In genomic region chr19:15317392-15318011, GRCh38 we compare ENCODE assay signal across 10 cellular contexts. TPM values are rescaled to one million over a fixed set of nuclear protein-coding genes. Genes with fewer than 3 reads are reported as not detected.
DNase-seq lines count a peak whose midpoint lies in the region; ATAC-seq and TF ChIP-seq lines count a peak whose summit lies in the region.
"Had no signal": no experiment of that assay in that cellular context is flagged by ENCODE, and none has a peak within 500 bp of the region (broad histone marks: within the 10 kb centered on the region; RNA-seq: fewer than 3 reads in every experiment).

No MANE protein-coding gene starts in this region.

- no peak overlapping the region for H3K23ac ChIP-seq in H9 (ENCODE audit: insufficient read length, low read depth, low read length)

- H4K91ac ChIP-seq in H9 (ENCODE audit: insufficient read length, low read depth, low read length): no peak overlapping the region

- H4K8ac ChIP-seq in H9 (replicated peaks; ENCODE audit: insufficient read length, low read depth, low read length): no peak overlapping the region

- H3K27me3 Mint-ChIP-seq in H9 (ENCODE audit: low read depth): no peaks in the 10 kb centered on the region
- no peaks in the 10 kb centered on the region for H3K27me3 Mint-ChIP-seq in natural killer cell (ENCODE audit: low read depth in 2 of 2)

- TF ChIP-seq CTCF in H9 (conservative IDR thresholded peaks at IDR 0.05) (no peak), astrocyte of the spinal cord (IDR thresholded peaks at IDR 0.05; ENCODE audit: low read depth, low read length) (no peak), natural killer cell (IDR thresholded peaks at IDR 0.05) (no peak)

- no peak overlapping the region for H3K4ac ChIP-seq in H9 (ENCODE audit: low read depth, low read length)

- H3K79me2 ChIP-seq in H9 (ENCODE audit: insufficient read depth, low read length): peaks cover 87% of the 10 kb centered on the region

- no peak overlapping the region for H3K9ac ChIP-seq in H9 (ENCODE audit: extremely low read depth, insufficient read length, low read length)

- H2BK15ac ChIP-seq in H9 (ENCODE audit: low read depth, low read length): no peak overlapping the region

- H3K27ac Mint-ChIP-seq in H9 (peak overlapping the region in 2 of 3 experiments; percentile 42 to 73; a peak in 2 of 7 replicates), natural killer cell (peak overlapping the region; percentile 77 to 86)

- no CpG with 5 or more reads among the region's 3 CpGs for WGBS in H9 (ENCODE audit: extremely low coverage, insufficient read length, low lambda C conversion rate)

- H3K4me1 ChIP-seq in H9 (ENCODE audit: insufficient read depth, low read length): peaks cover 4% of the 10 kb centered on the region; the same call in 1 of the 2 replicates

- H2AK5ac ChIP-seq in H9 (ENCODE audit: insufficient read length, low read length): no peak overlapping the region

- H3K4me1 Mint-ChIP-seq in H9: peaks cover 56 to 57% of the 10 kb centered on the region in 2 experiments
- H3K4me1 Mint-ChIP-seq in natural killer cell: peaks cover 85 to 86% of the 10 kb centered on the region in 2 donors

- H3K4me3 Mint-ChIP-seq in H9 (no peak overlapping the region), natural killer cell (peak overlapping the region; percentile 66)

- no peak overlapping the region for H3K14ac ChIP-seq in H9 (ENCODE audit: insufficient read depth, low read length)

- H3K56ac ChIP-seq in H9 (ENCODE audit: insufficient read length, low read depth, low read length): no peak overlapping the region

- H2BK5ac ChIP-seq in H9 (ENCODE audit: insufficient read length, low read length): no peak overlapping the region

- no peaks in the 10 kb centered on the region for H3K23me2 ChIP-seq in H9 (ENCODE audit: insufficient read length, low read depth, low read length, poor library complexity, severe bottlenecking)

- no peaks in the 10 kb centered on the region for H3K9me3 ChIP-seq in H9 (ENCODE audit: control insufficient read depth, low read depth, low read length)

- H3K36me3 Mint-ChIP-seq in H9 (ENCODE audit: insufficient read depth in 1 of 3, low read depth in 3 of 3): peaks cover 0 to 5% (median 4%) of the 10 kb centered on the region in 3 experiments; a peak in 3 of 7 replicates
- H3K36me3 Mint-ChIP-seq in natural killer cell: no peaks in the 10 kb centered on the region

- intact Hi-C loops in natural killer cell (cut with micrococcal nuclease): no loop called here

- H3K79me1 ChIP-seq in H9 (ENCODE audit: insufficient read depth, low read depth, low read length, poor library complexity, severe bottlenecking): no peaks in the 10 kb centered on the region

- no peaks in the 10 kb centered on the region for H3K9me3 Mint-ChIP-seq in H9
- no peaks in the 10 kb centered on the region for H3K9me3 Mint-ChIP-seq in natural killer cell

- no peak overlapping the region for H2BK120ac ChIP-seq in H9 (ENCODE audit: low read depth, low read length, poor library complexity, severe bottlenecking)

- DNase-seq in AG08396 (ENCODE audit: low spot score) (peak; percentile 57), H9 (no peak), astrocyte of the spinal cord (ENCODE audit: low read depth, low spot score) (peak; percentile 65), natural killer cell (no peak), GF-D8 (lab: John Stamatoyannopoulos, UW) (no peak), OCI-M2 (lab: John Stamatoyannopoulos, UW; ENCODE audit: unreplicated experiment) (no peak), midbrain (lab: John Stamatoyannopoulos, UW) (no peak)
- DNase-seq: activated CD8-positive, alpha-beta memory T cell treated with anti-CD3 and anti-CD28 coated beads, Interleukin-2, amount 50 U/mL, for 48 hours; NCI-H1436 treated with DMSO at 0.1 percent for 48 hours had no signal

- no peak overlapping the region for H2BK12ac ChIP-seq in H9 (ENCODE audit: insufficient read length, low read depth, low read length)

- no peak overlapping the region for H2AFZ ChIP-seq in H9 (ENCODE audit: low read length)

- no peak overlapping the region for H3T11ph ChIP-seq in H9 (ENCODE audit: low read length)

- no peak overlapping the region for H3K4me2 ChIP-seq in H9 (ENCODE audit: insufficient read depth, insufficient read length, low read length)

- H3K18ac ChIP-seq in H9 (ENCODE audit: insufficient read length, low read depth, low read length): no peak overlapping the region

- no peaks in the 10 kb centered on the region for H3K27me3 ChIP-seq in H9 (ENCODE audit: insufficient read depth, low read length)

- H4K5ac ChIP-seq in H9 (ENCODE audit: insufficient read length, low read depth, low read length): no peak overlapping the region

- H3K4me3 ChIP-seq in astrocyte of the spinal cord (ENCODE audit: low read depth, low read length): no peak overlapping the region

- H3K27ac ChIP-seq in H9 (ENCODE audit: insufficient read length, low read depth, low read length): no peak overlapping the region

- in situ Hi-C loops in astrocyte of the spinal cord (cut with HindIII; ENCODE audit: low sequenced_read_pairs): no loop called here

- no peak overlapping the region for H2BK20ac ChIP-seq in H9 (ENCODE audit: low read depth, low read length, poor library complexity, severe bottlenecking)

- ATAC-seq in natural killer cell: no peak
- no peak for ATAC-seq in HG03457 (IDR thresholded peaks at IDR 0.05; ENCODE audit: unreplicated experiment)

- H4K20me1 ChIP-seq in H9 (ENCODE audit: control insufficient read depth, insufficient read depth, insufficient read length): no peaks in the 10 kb centered on the region

RNA-seq across cellular contexts. Expression of gene BRD4, which starts 14.8 kb away (rescaled TPM):
- total RNA-seq in H9 (2021): 144 TPM in 2 replicates
- 100 to 1,000 TPM in 1 of 3 donors, 10 to 100 TPM in 2; 91.9 to 116 (median 98.3) TPM for total RNA-seq in natural killer cell

Comparison
In these comparisons a context has a peak if more than half of its experiments do, and no peak if none do; other contexts are left out.
1. DNase-seq: peak in AG08396 (single experiment) and astrocyte of the spinal cord (single experiment); none in H9 (single experiment), natural killer cell (single experiment), GF-D8 (single experiment), OCI-M2 (single experiment) and midbrain (single experiment).